Comparison of ENCODE assay signal across 10 cellular contexts in the genomic region with DNA sequence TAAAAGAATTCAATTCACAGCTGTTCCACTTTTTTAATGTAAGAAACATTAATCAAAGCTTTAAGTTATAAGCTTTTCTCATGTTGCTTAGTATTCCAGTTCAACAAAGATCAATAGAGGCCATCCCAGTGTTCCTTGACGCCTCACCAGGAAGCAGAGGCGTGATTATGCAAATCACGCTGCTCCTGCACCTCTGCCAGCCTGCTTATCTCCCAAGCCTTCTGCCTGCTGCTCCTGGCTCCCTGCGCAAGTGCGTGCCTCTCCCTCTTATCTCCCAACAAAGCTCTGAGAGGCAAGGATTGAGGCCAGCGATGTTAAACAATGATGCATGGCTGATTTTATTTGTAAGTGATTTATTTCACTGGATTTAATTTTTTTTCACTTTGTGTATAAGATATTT. TPM values are rescaled to one million over a fixed set of nuclear protein-coding genes. Genes with fewer than 3 reads are reported as not detected.
A peak's percentile ranks its signal among the peaks of the same experiment; 100 is the strongest.
DNase-seq lines count a peak whose midpoint lies in the region; ATAC-seq, FAIRE-seq and TF ChIP-seq lines count a peak whose summit lies in the region.
"Had no signal": no experiment of that assay in that cellular context is flagged by ENCODE, and none has a peak within 500 bp of the region (broad histone marks: within the 10 kb centered on the region; RNA-seq: fewer than 3 reads in every experiment).

No MANE protein-coding gene starts in this region.

- 0 out of 2 replicates have a peak, but pooled peaks cover 3% of the 10 kb centered on the region for H3K4me1 ChIP-seq in iPS DF 6.9 (ENCODE audit: control insufficient read depth, insufficient read depth, low read length)
- H3K4me1 ChIP-seq in kidney (ENCODE audit: control insufficient read depth in 1 of 2, insufficient read depth in 1 of 2, low read depth in 1 of 2, low read length in 2 of 2), result no peaks in the 10 kb centered on the region
- H3K4me1 ChIP-seq: Caco-2, lower lobe of right lung had no signal

- H3K27me3 ChIP-seq in iPS DF 6.9 (ENCODE audit: control insufficient read depth, insufficient read depth, low read length), result no peaks in the 10 kb centered on the region

- no peak overlapping the region for H3K9ac ChIP-seq in kidney (ENCODE audit: low read length in 2 of 2)

- no peak for ATAC-seq in GM19395 (IDR thresholded peaks at IDR 0.05; ENCODE audit: unreplicated experiment)
- ATAC-seq in HG03039 (IDR thresholded peaks at IDR 0.05; ENCODE audit: unreplicated experiment), result no peak

- peaks cover 18% of the 10 kb centered on the region for H3K4me1 Mint-ChIP-seq in activated T-helper 1 cell treated with anti-CD3 and anti-CD28 coated beads, Interleukin-12 subunit alpha, Interleukin-12 subunit beta, Interleukin-2, Interleukin-4 antibody, amounts not matched to agents 30 ng/mL and 10 ng/mL and 1 ng/mL, durations not matched to agents 14 hours and 24 hours and 36 hours (ENCODE audit: low read depth)

- no peaks in the 10 kb centered on the region for H3K9me3 Mint-ChIP-seq in activated T-helper 1 cell treated with anti-CD3 and anti-CD28 coated beads, Interleukin-12 subunit alpha, Interleukin-12 subunit beta, Interleukin-2, Interleukin-4 antibody, amounts not matched to agents 30 ng/mL and 10 ng/mL and 1 ng/mL, durations not matched to agents 14 hours and 24 hours and 36 hours

- TF ChIP-seq CTCF in kidney (IDR thresholded peaks at IDR 0.05; ENCODE audit: borderline replicate concordance, extremely low read depth, insufficient read depth) (no peak), GM13976 (IDR thresholded peaks at IDR 0.05; ENCODE audit: borderline replicate concordance, control extremely low read depth, extremely low read depth, insufficient read depth, missing control alignments) (no peak)

- in situ Hi-C loops in GM13976 (cut with MboI; ENCODE audit: low sequenced_read_pairs, unreplicated experiment), result no loop called here

- peak overlapping the region; percentile 20 for H3K4me3 Mint-ChIP-seq in activated T-helper 1 cell treated with anti-CD3 and anti-CD28 coated beads, Interleukin-12 subunit alpha, Interleukin-12 subunit beta, Interleukin-2, Interleukin-4 antibody, amounts not matched to agents 30 ng/mL and 10 ng/mL and 1 ng/mL, durations not matched to agents 14 hours and 24 hours and 36 hours

- peaks cover 2% of the 10 kb centered on the region for H3K36me3 Mint-ChIP-seq in activated T-helper 1 cell treated with anti-CD3 and anti-CD28 coated beads, Interleukin-12 subunit alpha, Interleukin-12 subunit beta, Interleukin-2, Interleukin-4 antibody, amounts not matched to agents 30 ng/mL and 10 ng/mL and 1 ng/mL, durations not matched to agents 14 hours and 24 hours and 36 hours (ENCODE audit: low read depth)

- no CpG with 5 or more reads among the region's 6 CpGs for WGBS in iPS DF 6.9 (ENCODE audit: insufficient coverage, insufficient read length)

- DNase-seq in D341Med (ENCODE audit: low spot score) (peak; percentile 87), NCI-H2029 treated with DMSO at 0.1 percent for 48 hours (lab: John Stamatoyannopoulos, UW) (peak; percentile 70), iPS DF 6.9 (ENCODE audit: low read depth, low spot score) (peak; percentile 18), kidney (no peak), GM13976 (ENCODE audit: low spot score) (no peak)
- no peak for DNase-seq in activated T-helper 1 cell treated with anti-CD3 and anti-CD28 coated beads, Interleukin-12 subunit alpha, Interleukin-12 subunit beta, Interleukin-2, Interleukin-4 antibody, amounts not matched to agents 30 ng/mL and 10 ng/mL and 1 ng/mL, durations not matched to agents 14 hours and 24 hours and 36 hours (ENCODE audit: low spot score)
- DNase-seq: Caco-2, lower lobe of right lung had no signal

- H3K4me3 ChIP-seq in iPS DF 6.9 (ENCODE audit: low read length), result no peak overlapping the region
- no peak overlapping the region for H3K4me3 ChIP-seq in kidney (ENCODE audit: low read length in 2 of 2)
- H3K4me3 ChIP-seq: lower lobe of right lung had no signal

- H3K27ac Mint-ChIP-seq in activated T-helper 1 cell treated with anti-CD3 and anti-CD28 coated beads, Interleukin-12 subunit alpha, Interleukin-12 subunit beta, Interleukin-2, Interleukin-4 antibody, amounts not matched to agents 30 ng/mL and 10 ng/mL and 1 ng/mL, durations not matched to agents 14 hours and 24 hours and 36 hours, result no peak overlapping the region

- no peak for FAIRE-seq in kidney (lab: Jason Lieb, UNC)

- no peaks in the 10 kb centered on the region for H3K27me3 Mint-ChIP-seq in activated T-helper 1 cell treated with anti-CD3 and anti-CD28 coated beads, Interleukin-12 subunit alpha, Interleukin-12 subunit beta, Interleukin-2, Interleukin-4 antibody, amounts not matched to agents 30 ng/mL and 10 ng/mL and 1 ng/mL, durations not matched to agents 14 hours and 24 hours and 36 hours (ENCODE audit: insufficient read depth)

- H3K27ac ChIP-seq in iPS DF 6.9 (ENCODE audit: low read length) (no peak overlapping the region), kidney (ENCODE audit: low read depth in 2 of 2, low read length in 2 of 2) (no peak overlapping the region)
- H3K27ac ChIP-seq: lower lobe of right lung had no signal

- intact Hi-C loops in activated T-helper 1 cell treated with anti-CD3 and anti-CD28 coated beads, Interleukin-12 subunit alpha, Interleukin-12 subunit beta, Interleukin-2, Interleukin-4 antibody, amounts not matched to agents 30 ng/mL and 10 ng/mL and 1 ng/mL, durations not matched to agents 14 hours and 24 hours and 36 hours (cut with micrococcal nuclease), result no loop called here
- intact Hi-C loops in kidney (cut with DNase I), result no loop called here

- H3K9me3 ChIP-seq in iPS DF 6.9 (ENCODE audit: control insufficient read depth, insufficient read depth, low read length) (no peaks in the 10 kb centered on the region), kidney (ENCODE audit: control insufficient read depth in 1 of 2, low read length in 2 of 2) (no peaks in the 10 kb centered on the region)
- H3K9me3 ChIP-seq: Caco-2, lower lobe of right lung had no signal

- H3K36me3 ChIP-seq in iPS DF 6.9 (ENCODE audit: control insufficient read depth, insufficient read depth, low read length), result no peaks in the 10 kb centered on the region
- no peaks in the 10 kb centered on the region for H3K36me3 ChIP-seq in kidney (ENCODE audit: control insufficient read depth in 1 of 2, insufficient read depth in 2 of 2, low read length in 2 of 2)

RNA-seq across cellular contexts. Expression of a gene that starts 42.8 kb away (rescaled TPM):
- 30.1 and 32.3 TPM in 2 replicates for total RNA-seq in activated T-helper 1 cell treated with anti-CD3 and anti-CD28 coated beads, Interleukin-12 subunit alpha, Interleukin-12 subunit beta, Interleukin-2, Interleukin-4 antibody, amounts not matched to agents 30 ng/mL and 10 ng/mL and 1 ng/mL, durations not matched to agents 14 hours and 24 hours and 36 hours
- not detected for total RNA-seq in kidney
- not detected for polyA plus RNA-seq in kidney (ENCODE audit: insufficient read depth, low read depth, low replicate concordance)
- total RNA-seq: Caco-2, lower lobe of right lung had no signal

Comparison
In these comparisons a context has a peak if more than half of its experiments do, and no peak if none do; other contexts are left out.
1. DNase-seq: peak in D341Med (single experiment), NCI-H2029 treated with DMSO at 0.1 percent for 48 hours (single experiment) and iPS DF 6.9 (single experiment); none in activated T-helper 1 cell treated with anti-CD3 and anti-CD28 coated beads, Interleukin-12 subunit alpha, Interleukin-12 subunit beta, Interleukin-2, Interleukin-4 antibody, amounts not matched to agents 30 ng/mL and 10 ng/mL and 1 ng/mL, durations not matched to agents 14 hours and 24 hours and 36 hours (single experiment), kidney (single experiment) and GM13976 (single experiment).
2. RNA of a gene that starts 42.8 kb away (total RNA-seq): 30.1 to 32.3 TPM in activated T-helper 1 cell treated with anti-CD3 and anti-CD28 coated beads, Interleukin-12 subunit alpha, Interleukin-12 subunit beta, Interleukin-2, Interleukin-4 antibody, amounts not matched to agents 30 ng/mL and 10 ng/mL and 1 ng/mL, durations not matched to agents 14 hours and 24 hours and 36 hours; not detected in kidney (single experiment); every median in the first group is over 10 times any median in the second.